Comparison of ENCODE assay signal across 8 cellular contexts in genomic region chr19:16571689-16572331, GRCh38. TPM values are rescaled to one million over a fixed set of nuclear protein-coding genes. Genes with fewer than 3 reads are reported as not detected.
DNase-seq lines count a peak whose midpoint lies in the region; ATAC-seq and TF ChIP-seq lines count a peak whose summit lies in the region.

No MANE protein-coding gene starts in this region.

- H3K9ac ChIP-seq in DND-41 (ENCODE audit: low read depth, low read length) (peak overlapping the region; percentile 96), HUES6 (ENCODE audit: low read length) (peak overlapping the region; percentile 84), skeletal muscle tissue (ENCODE audit: low read depth in 1 of 3, low read length in 3 of 3) (peak overlapping the region; percentile 78 to 90 (median 90))

- H3K4me3 Mint-ChIP-seq in activated T-helper 2 cell treated with anti-CD3 and anti-CD28 coated beads, Interferon-gamma antibody, Interleukin-2, Interleukin-4, amounts not matched to agents 10 μg/mL and 5 μg/mL and 100 μg/mL, durations not matched to agents 14 hours and 24 hours and 36 hours (ENCODE audit: low read depth): peak overlapping the region; percentile 91

- WGBS in right cardiac atrium: 1% methylated on average over 80 of the region's 80 CpGs

- TF ChIP-seq CTCF in DND-41 (IDR thresholded peaks at IDR 0.05; ENCODE audit: borderline replicate concordance, extremely low read depth, low read length, poor library complexity, severe bottlenecking): peak; percentile 2

- peak overlapping the region; percentile 77 for H2AFZ ChIP-seq in DND-41 (ENCODE audit: low read depth, low read length)

- ATAC-seq in DND-41 (ENCODE audit: insufficient read depth, low read depth) (peak; percentile 28), GM19463 (IDR thresholded peaks at IDR 0.05; ENCODE audit: unreplicated experiment) (peak; percentile 29), right cardiac atrium (peak in 1 of 2 donors; percentile 4), GM18907 (IDR thresholded peaks at IDR 0.05; ENCODE audit: unreplicated experiment) (no peak)

- H3K27ac ChIP-seq in DND-41 (ENCODE audit: low read length) (peak overlapping the region; percentile 74), HUES6 (ENCODE audit: low read depth, low read length) (no peak overlapping the region), right cardiac atrium (ENCODE audit: low read length) (peak overlapping the region; percentile 73), skeletal muscle tissue (ENCODE audit: low read depth, low read length) (peak overlapping the region; percentile 72)

- H3K4me3 ChIP-seq in DND-41 (ENCODE audit: low read depth in 1 of 2, low read length in 2 of 2): peak overlapping the region; percentile 87 to 100
- H3K4me3 ChIP-seq in HUES6 (ENCODE audit: low read depth, low read length): peak overlapping the region; percentile 85
- peak overlapping the region; percentile 86 for H3K4me3 ChIP-seq in right cardiac atrium (ENCODE audit: low read length)
- H3K4me3 ChIP-seq in skeletal muscle tissue (ENCODE audit: low read length in 3 of 3): peak overlapping the region; percentile 81 to 98 (median 94)

- peaks cover 88% of the 10 kb centered on the region for H3K79me2 ChIP-seq in DND-41 (ENCODE audit: insufficient read depth, low read length)

- peaks cover 41% of the 10 kb centered on the region for H3K4me1 Mint-ChIP-seq in activated T-helper 2 cell treated with anti-CD3 and anti-CD28 coated beads, Interferon-gamma antibody, Interleukin-2, Interleukin-4, amounts not matched to agents 10 μg/mL and 5 μg/mL and 100 μg/mL, durations not matched to agents 14 hours and 24 hours and 36 hours (ENCODE audit: low read depth)

- H3K4me1 ChIP-seq in DND-41 (ENCODE audit: insufficient read depth, low read length) (peaks cover 78% of the 10 kb centered on the region), HUES6 (ENCODE audit: control insufficient read depth, insufficient read depth, low read length) (peaks cover 13% of the 10 kb centered on the region), right cardiac atrium (ENCODE audit: control insufficient read depth, insufficient read depth, low read length) (peaks cover 8% of the 10 kb centered on the region), skeletal muscle tissue (ENCODE audit: control insufficient read depth in 3 of 3, insufficient read depth in 3 of 3, low read length in 3 of 3) (peaks cover 54 to 65% (median 55%) of the 10 kb centered on the region in 3 donors)

- peaks cover 39% of the 10 kb centered on the region for H4K20me1 ChIP-seq in DND-41 (ENCODE audit: insufficient read depth, low read length)

- H3K36me3 ChIP-seq in DND-41 (ENCODE audit: insufficient read depth, low read length) (peaks cover 84% of the 10 kb centered on the region), HUES6 (ENCODE audit: control insufficient read depth, insufficient read depth, low read length) (peaks cover 52% of the 10 kb centered on the region), skeletal muscle tissue (ENCODE audit: control insufficient read depth in 3 of 3, insufficient read depth in 3 of 3, low read length in 3 of 3) (peaks cover 14 to 40% (median 28%) of the 10 kb centered on the region in 3 donors)

- peak overlapping the region; percentile 99 for H3K4me2 ChIP-seq in DND-41 (ENCODE audit: insufficient read depth, low read length)

- H3K36me3 Mint-ChIP-seq in activated T-helper 2 cell treated with anti-CD3 and anti-CD28 coated beads, Interferon-gamma antibody, Interleukin-2, Interleukin-4, amounts not matched to agents 10 μg/mL and 5 μg/mL and 100 μg/mL, durations not matched to agents 14 hours and 24 hours and 36 hours (ENCODE audit: low read depth): peaks cover 74% of the 10 kb centered on the region

- peaks cover 1% of the 10 kb centered on the region for H3K9me3 Mint-ChIP-seq in activated T-helper 2 cell treated with anti-CD3 and anti-CD28 coated beads, Interferon-gamma antibody, Interleukin-2, Interleukin-4, amounts not matched to agents 10 μg/mL and 5 μg/mL and 100 μg/mL, durations not matched to agents 14 hours and 24 hours and 36 hours

- no peaks in the 10 kb centered on the region for H3K27me3 ChIP-seq in DND-41 (ENCODE audit: insufficient read depth, low read length, poor library complexity)
- H3K27me3 ChIP-seq in HUES6 (ENCODE audit: control insufficient read depth, insufficient read depth, low read length): no peaks in the 10 kb centered on the region
- no peaks in the 10 kb centered on the region for H3K27me3 ChIP-seq in right cardiac atrium (ENCODE audit: control insufficient read depth, insufficient read depth)
- no peaks in the 10 kb centered on the region for H3K27me3 ChIP-seq in skeletal muscle tissue (ENCODE audit: control insufficient read depth in 3 of 3, insufficient read depth in 3 of 3, low read length in 3 of 3)

- intact Hi-C loops in activated T-helper 2 cell treated with anti-CD3 and anti-CD28 coated beads, Interferon-gamma antibody, Interleukin-2, Interleukin-4, amounts not matched to agents 10 μg/mL and 5 μg/mL and 100 μg/mL, durations not matched to agents 14 hours and 24 hours and 36 hours (cut with micrococcal nuclease): loop anchor here (1.0 to 5.0 kb wide), 3 partner anchors 30 to 75 kb away; partner anchors contain the start of genes C19orf44, CALR3, CHERP and MED26
- intact Hi-C loops in right cardiac atrium (cut with DNase I): loop anchor here in 2 of 4 donors (5.0 to 10.0 kb wide), 2 partner anchors 53 to 55 kb away; partner anchors contain the start of gene MED26 (in 2 of the 2)

- H3K9me3 ChIP-seq in DND-41 (ENCODE audit: insufficient read depth, low read length, severe bottlenecking) (no peaks in the 10 kb centered on the region), HUES6 (ENCODE audit: control insufficient read depth, insufficient read depth, low read depth, low read length) (no peaks in the 10 kb centered on the region), right cardiac atrium (ENCODE audit: control insufficient read depth, low read length) (no peaks in the 10 kb centered on the region), skeletal muscle tissue (ENCODE audit: control insufficient read depth in 3 of 3, low read length in 3 of 3) (no peaks in the 10 kb centered on the region)

- H3K27me3 Mint-ChIP-seq in activated T-helper 2 cell treated with anti-CD3 and anti-CD28 coated beads, Interferon-gamma antibody, Interleukin-2, Interleukin-4, amounts not matched to agents 10 μg/mL and 5 μg/mL and 100 μg/mL, durations not matched to agents 14 hours and 24 hours and 36 hours (ENCODE audit: low read depth): no peaks in the 10 kb centered on the region

- peak overlapping the region; percentile 76 for H3K27ac Mint-ChIP-seq in activated T-helper 2 cell treated with anti-CD3 and anti-CD28 coated beads, Interferon-gamma antibody, Interleukin-2, Interleukin-4, amounts not matched to agents 10 μg/mL and 5 μg/mL and 100 μg/mL, durations not matched to agents 14 hours and 24 hours and 36 hours

- no peak for DNase-seq in DND-41
- DNase-seq in activated T-helper 2 cell treated with anti-CD3 and anti-CD28 coated beads, Interferon-gamma antibody, Interleukin-2, Interleukin-4, amounts not matched to agents 10 μg/mL and 5 μg/mL and 100 μg/mL, durations not matched to agents 14 hours and 24 hours and 36 hours (ENCODE audit: low spot score): no peak
- no peak for DNase-seq in right cardiac atrium
- no peak for DNase-seq in ecto neural progenitor cell (ENCODE audit: low spot score)

RNA-seq across cellular contexts. Expression of gene SLC35E1, which starts 0.4 kb away (rescaled TPM):
- total RNA-seq in activated T-helper 2 cell treated with anti-CD3 and anti-CD28 coated beads, Interferon-gamma antibody, Interleukin-2, Interleukin-4, amounts not matched to agents 10 μg/mL and 5 μg/mL and 100 μg/mL, durations not matched to agents 14 hours and 24 hours and 36 hours: 55.3 and 56.0 TPM in 2 replicates
- 10 to 100 TPM; 21.0 to 26.6 (median 25.8) TPM for total RNA-seq in right cardiac atrium
- polyA plus RNA-seq in right cardiac atrium: 21.3 TPM
- total RNA-seq in skeletal muscle tissue: 16.2 TPM

RNA-seq across cellular contexts. Expression of gene CHERP, which starts 29.6 kb away (rescaled TPM):
- total RNA-seq in activated T-helper 2 cell treated with anti-CD3 and anti-CD28 coated beads, Interferon-gamma antibody, Interleukin-2, Interleukin-4, amounts not matched to agents 10 μg/mL and 5 μg/mL and 100 μg/mL, durations not matched to agents 14 hours and 24 hours and 36 hours: 79.1 and 82.3 TPM in 2 replicates
- total RNA-seq in right cardiac atrium (10 to 100 TPM; 20.7 to 25.8 (median 20.9) TPM), skeletal muscle tissue (7.3 TPM)
- polyA plus RNA-seq in right cardiac atrium: 15.6 TPM

RNA-seq across cellular contexts. Expression of gene MED26, which starts 56.2 kb away (rescaled TPM):
- 13.4 and 15.8 TPM in 2 replicates for total RNA-seq in activated T-helper 2 cell treated with anti-CD3 and anti-CD28 coated beads, Interferon-gamma antibody, Interleukin-2, Interleukin-4, amounts not matched to agents 10 μg/mL and 5 μg/mL and 100 μg/mL, durations not matched to agents 14 hours and 24 hours and 36 hours
- total RNA-seq in right cardiac atrium (1 to 10 TPM; 5.3 to 6.1 (median 5.6) TPM), skeletal muscle tissue (2.6 TPM)
- 4.5 TPM for polyA plus RNA-seq in right cardiac atrium
